Comparison of ENCODE assay signal across 8 cellular contexts in genomic region chr1:213015099-213016050, GRCh38. TPM values are rescaled to one million over a fixed set of nuclear protein-coding genes. Genes with fewer than 3 reads are reported as not detected.
DNase-seq lines count a peak whose midpoint lies in the region; ATAC-seq lines count a peak whose summit lies in the region.

TSS of gene ANGEL2 (minus strand) at chr1:213015867. CDS start at chr1:213015671, 196 bp downstream.

- ATAC-seq in GM21360 (IDR thresholded peaks at IDR 0.05; ENCODE audit: unreplicated experiment) = peak; percentile 90
- peak; percentile 97 for ATAC-seq in effector memory CD8-positive, alpha-beta T cell (replicated peaks)

- H3K27ac Mint-ChIP-seq in effector memory CD8-positive, alpha-beta T cell = peak within 1 kb of the TSS; percentile 99 to 100

- H3K9me3 Mint-ChIP-seq in effector memory CD8-positive, alpha-beta T cell = no peaks in the 10 kb centered on the region

- peak within 1 kb of the TSS; percentile 99 to 100 for H3K4me3 Mint-ChIP-seq in effector memory CD8-positive, alpha-beta T cell

- peaks cover 30% of the 10 kb centered on the region for H3K36me3 Mint-ChIP-seq in effector memory CD8-positive, alpha-beta T cell (ENCODE audit: insufficient read depth)

- H3K27me3 Mint-ChIP-seq in effector memory CD8-positive, alpha-beta T cell = no peaks in the 10 kb centered on the region

- H3K4me1 Mint-ChIP-seq in effector memory CD8-positive, alpha-beta T cell (ENCODE audit: low read depth in 2 of 2) = peaks cover 19 to 34% of the 10 kb centered on the region in 2 donors

- peak; percentile 98 for DNase-seq in COLO668 (lab: John Stamatoyannopoulos, UW; ENCODE audit: unreplicated experiment)
- DNase-seq in HT1080 (ENCODE audit: low read depth) = peak; percentile 94
- peak; percentile 96 for DNase-seq in NOMO-1 treated with DMSO at 0.1 percent for 48 hours (lab: John Stamatoyannopoulos, UW; ENCODE audit: unreplicated experiment)
- DNase-seq in activated CD8-positive, alpha-beta memory T cell treated with anti-CD3 and anti-CD28 coated beads for 4 hours (ENCODE audit: low read depth in 2 of 2) = peak; percentile 90 to 93
- peak; percentile 90 to 93 (median 91) for DNase-seq in effector memory CD8-positive, alpha-beta T cell
- peak; percentile 99 for DNase-seq in medulla oblongata (ENCODE audit: extremely low spot score)
- peak; percentile 91 for DNase-seq in stimulated activated CD8-positive, alpha-beta memory T cell treated with anti-CD3 and anti-CD28 coated beads, Interleukin-12 subunit alpha, Interleukin-12 subunit beta, amount 100 ng/mL, for 1 hour (ENCODE audit: low read depth)

RNA-seq across cellular contexts. Expression of gene ANGEL2, which starts in this region (rescaled TPM):
- 52.8 and 55.3 TPM in 2 replicates for total RNA-seq in HT1080 (2014; rRNA removed; shearing (Covaris generic))
- polyA plus RNA-seq in HT1080 (2015; cell fraction: cytosol; rRNA removed) = 29.6 and 31.3 TPM in 2 replicates
- 65.7 and 81.2 TPM in 2 replicates for polyA plus RNA-seq in HT1080 (2015; cell fraction: nucleus; rRNA removed)

Comparison
In these comparisons a context has a peak if more than half of its experiments do, and no peak if none do; other contexts are left out.
1. Peak in every context shown above with its lines: DNase-seq and ATAC-seq.